Comparison of ENCODE assay signal across 8 cellular contexts in the genomic region with DNA sequence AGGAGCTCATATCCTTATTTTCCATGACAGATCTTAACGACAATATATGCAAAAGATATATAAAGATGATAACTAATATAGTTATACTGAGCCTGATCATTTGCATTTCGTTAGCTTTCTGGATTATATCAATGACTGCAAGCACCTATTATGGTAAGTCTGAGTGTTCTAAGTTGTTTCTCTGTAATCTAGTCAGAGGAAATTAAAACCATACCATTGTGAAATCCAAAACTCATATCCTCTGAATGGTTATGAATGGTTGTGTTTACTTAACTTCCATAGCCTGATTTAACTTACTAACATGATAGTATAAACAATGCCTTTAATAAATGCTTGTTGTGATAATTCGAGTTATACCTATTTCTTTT. TPM values are rescaled to one million over a fixed set of nuclear protein-coding genes. Genes with fewer than 3 reads are reported as not detected.
A peak's percentile ranks its signal among the peaks of the same experiment; 100 is the strongest.
DNase-seq lines count a peak whose midpoint lies in the region; ATAC-seq, FAIRE-seq and TF ChIP-seq lines count a peak whose summit lies in the region.

No MANE protein-coding gene starts in this region.

- H3K36me3 Mint-ChIP-seq in CD8-positive, alpha-beta memory T cell: peaks cover 0 to 11% (median 0%) of the 10 kb centered on the region in 3 donors
- H3K36me3 Mint-ChIP-seq in nephron (ENCODE audit: low read depth): no peaks in the 10 kb centered on the region

- H3K4me2 ChIP-seq in MM.1S (ENCODE audit: low read depth, low read length): peak overlapping the region; percentile 93

- no peaks in the 10 kb centered on the region for H3K36me3 ChIP-seq in CD8-positive, alpha-beta memory T cell (ENCODE audit: insufficient read depth, low read length)
- no peaks in the 10 kb centered on the region for H3K36me3 ChIP-seq in MM.1S (replicated peaks; ENCODE audit: insufficient read depth, low read length)

- no peaks in the 10 kb centered on the region for H3K9me3 ChIP-seq in CD8-positive, alpha-beta memory T cell (ENCODE audit: low read length)
- H3K9me3 ChIP-seq in MM.1S (replicated peaks; ENCODE audit: insufficient read depth, low read length): no peaks in the 10 kb centered on the region

- H3K4me3 Mint-ChIP-seq in CD8-positive, alpha-beta memory T cell: peak overlapping the region; percentile 90 to 96 (median 93)
- peak overlapping the region; percentile 92 to 95 (median 95) for H3K4me3 Mint-ChIP-seq in nephron

- H3K9me2 ChIP-seq in MM.1S (replicated peaks; ENCODE audit: insufficient read depth, low read length): no peaks in the 10 kb centered on the region

- peak overlapping the region; percentile 85 for H2AFZ ChIP-seq in MM.1S (ENCODE audit: low read length)

- TF ChIP-seq CTCF in MM.1S (IDR thresholded peaks at IDR 0.05; ENCODE audit: low read length) (no peak), coronary artery (IDR thresholded peaks at IDR 0.05) (no peak), nephron (IDR thresholded peaks at IDR 0.05; ENCODE audit: unreplicated experiment in 3 of 3) (no peak)

- H4K20me1 ChIP-seq in MM.1S (ENCODE audit: insufficient read depth, low read length): no peaks in the 10 kb centered on the region

- H3K27me3 Mint-ChIP-seq in CD8-positive, alpha-beta memory T cell: peaks cover 0 to 2% of the 10 kb centered on the region in 2 donors
- H3K27me3 Mint-ChIP-seq in nephron (ENCODE audit: low read depth): no peaks in the 10 kb centered on the region

- POLR2A ChIA-PET in CD8-positive, alpha-beta memory T cell (lab: Charles Lee): interaction anchor here (0.5 to 5.0 kb wide), 7 partner anchors 23 to 160 kb away, joined by 3 to 74 read pairs (median 5); a partner anchor contains a TSS

- peak overlapping the region; percentile 58 to 97 (median 94) for H3K27ac Mint-ChIP-seq in CD8-positive, alpha-beta memory T cell
- H3K27ac Mint-ChIP-seq in nephron: peak overlapping the region; percentile 86 to 92 (median 91)

- no peaks in the 10 kb centered on the region for H3K9me3 Mint-ChIP-seq in CD8-positive, alpha-beta memory T cell
- no peaks in the 10 kb centered on the region for H3K9me3 Mint-ChIP-seq in nephron

- H3F3A ChIP-seq in MM.1S (ENCODE audit: insufficient read depth, low read length): peaks cover 51% of the 10 kb centered on the region

- H3K4me3 ChIP-seq in CD8-positive, alpha-beta memory T cell (ENCODE audit: low read length): peak overlapping the region; percentile 87
- H3K4me3 ChIP-seq in MM.1S (ENCODE audit: low read length) (peak overlapping the region; percentile 75), coronary artery (peak overlapping the region; percentile 88)

- DNase-seq in CD8-positive, alpha-beta memory T cell: no peak
- DNase-seq in MM.1S (no peak), coronary artery (ENCODE audit: low spot score) (no peak), GM19239 (ENCODE audit: insufficient read length, low spot score) (no peak), NCI-H2107 (lab: John Stamatoyannopoulos, UW) (no peak), retina (no peak)

- CTCF ChIA-PET in CD8-positive, alpha-beta memory T cell (lab: Charles Lee): interaction anchor here (1.6 to 3.8 kb wide), 6 partner anchors 9 to 152 kb away, joined by 5 to 34 read pairs (median 10); a partner anchor contains a TSS

- no peak for ATAC-seq in HG02870 (IDR thresholded peaks at IDR 0.05; ENCODE audit: unreplicated experiment)

- no peaks in the 10 kb centered on the region for H3K27me3 ChIP-seq in CD8-positive, alpha-beta memory T cell (ENCODE audit: insufficient read depth, low read length, poor library complexity, severe bottlenecking)
- no peaks in the 10 kb centered on the region for H3K27me3 ChIP-seq in MM.1S (replicated peaks; ENCODE audit: insufficient read depth, low read length)

- peaks cover 20 to 50% (median 39%) of the 10 kb centered on the region in 3 donors for H3K4me1 Mint-ChIP-seq in CD8-positive, alpha-beta memory T cell
- H3K4me1 Mint-ChIP-seq in nephron: peaks cover 32% of the 10 kb centered on the region

- peak overlapping the region; percentile 81 for H3K9ac ChIP-seq in MM.1S (ENCODE audit: low read length)

- peaks cover 24% of the 10 kb centered on the region for H3K4me1 ChIP-seq in CD8-positive, alpha-beta memory T cell (ENCODE audit: insufficient read depth, low read length)
- H3K4me1 ChIP-seq in MM.1S (ENCODE audit: low read length): peaks cover 10% of the 10 kb centered on the region; the same call in 1 of the 2 replicates

- no peak for FAIRE-seq in GM19239 (lab: Jason Lieb, UNC)

- peaks cover 39% of the 10 kb centered on the region for H3K79me2 ChIP-seq in MM.1S (ENCODE audit: low read length)

- peak overlapping the region; percentile 77 for H3K27ac ChIP-seq in CD8-positive, alpha-beta memory T cell (ENCODE audit: low read depth, low read length)
- H3K27ac ChIP-seq in MM.1S (ENCODE audit: low read length) (peak overlapping the region; percentile 82; the same call in 1 of the 2 replicates), coronary artery (peak overlapping the region; percentile 69 to 94)

RNA-seq across cellular contexts. Expression of a gene that starts 0.8 kb away (rescaled TPM):
- 10 to 100 TPM; 18.6 to 21.4 TPM for total RNA-seq in CD8-positive, alpha-beta memory T cell
- polyA plus RNA-seq in CD8-positive, alpha-beta memory T cell: 33.6 TPM

RNA-seq across cellular contexts. Expression of a gene that starts 22.5 kb away (rescaled TPM):
- total RNA-seq in CD8-positive, alpha-beta memory T cell: 1 to 10 TPM; 7.8 to 8.6 TPM
- polyA plus RNA-seq in CD8-positive, alpha-beta memory T cell: 5.2 TPM

RNA-seq across cellular contexts. Expression of a gene that starts 23.0 kb away (rescaled TPM):
- total RNA-seq in CD8-positive, alpha-beta memory T cell: 10 to 100 TPM; 37.5 to 42.6 TPM
- 27.9 TPM for polyA plus RNA-seq in CD8-positive, alpha-beta memory T cell
